9 cellular contexts compared by ENCODE assay signal in the genomic region with DNA sequence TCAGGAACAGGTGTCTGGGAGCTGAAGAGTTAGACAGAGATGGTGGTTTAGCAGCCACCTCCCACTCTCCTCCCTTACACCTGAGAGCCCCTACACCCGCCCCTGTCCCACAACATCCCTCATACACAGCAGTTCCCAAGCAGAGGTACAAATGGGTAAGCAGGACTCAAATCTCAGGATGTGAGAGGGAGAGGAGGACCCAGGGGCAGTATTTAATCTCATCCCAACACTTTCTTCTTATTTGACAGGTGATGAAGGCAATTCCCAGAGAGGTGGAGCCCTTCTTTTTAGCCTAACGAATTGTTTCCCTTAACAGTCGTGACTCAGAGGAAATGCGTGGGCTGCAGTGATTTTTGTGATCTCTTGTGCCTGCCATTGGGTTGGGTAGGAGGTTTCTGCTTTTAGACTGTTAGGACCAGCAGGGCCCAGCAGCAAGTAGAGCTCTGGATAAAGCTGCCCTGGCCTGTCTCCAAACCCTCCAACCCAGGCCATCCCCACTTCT.
DNase-seq lines count a peak whose midpoint lies in the region; ATAC-seq, FAIRE-seq and TF ChIP-seq lines count a peak whose summit lies in the region.
"Had no signal": no experiment of that assay in that cellular context is flagged by ENCODE, and none has a peak within 500 bp of the region (broad histone marks: within the 10 kb centered on the region; RNA-seq: fewer than 3 reads in every experiment).

No MANE protein-coding gene starts in this region.

- no peak for TF ChIP-seq CTCF in bronchial epithelial cell (IDR thresholded peaks at IDR 0.05; ENCODE audit: insufficient read depth, low read length, severe bottlenecking)

- H3K4me2 ChIP-seq in Karpas-422 (ENCODE audit: low read depth, low read length, poor library complexity, severe bottlenecking): no peak overlapping the region

- 0 out of 2 replicates have a peak, but pooled peaks cover 3% of the 10 kb centered on the region for H3K4me1 ChIP-seq in Karpas-422 (ENCODE audit: low read length)

- no peak for TF ChIP-seq POLR2A in GM12892 (IDR thresholded peaks at IDR 0.05; ENCODE audit: low read depth, low read length)

- H2AFZ ChIP-seq in Karpas-422 (ENCODE audit: low read length): no peak overlapping the region

- no peaks in the 10 kb centered on the region for H3K9me3 ChIP-seq in Karpas-422 (ENCODE audit: low read length)

- FAIRE-seq in GM12892 (lab: Jason Lieb, UNC) (peak; percentile 78), bronchial epithelial cell (lab: Jason Lieb, UNC) (no peak)
- FAIRE-seq: D721Med had no signal

- no peaks in the 10 kb centered on the region for H3K79me2 ChIP-seq in Karpas-422 (ENCODE audit: low read length)

- no peak for ATAC-seq in GM21381 (IDR thresholded peaks at IDR 0.05; ENCODE audit: unreplicated experiment)

- DNase-seq in GM12892 (ENCODE audit: insufficient read length) (no peak), RKO (ENCODE audit: low spot score) (peak; percentile 40), bronchial epithelial cell (ENCODE audit: low read depth) (peak; percentile 64), Karpas-422 (no peak), NCI-H2227 treated with DMSO at 0.1 percent for 48 hours (lab: John Stamatoyannopoulos, UW) (no peak), NCI-H1048 (lab: John Stamatoyannopoulos, UW) (no peak)
- DNase-seq in stimulated activated CD4-positive, alpha-beta T cell treated with anti-CD3 and anti-CD28 coated beads, Interleukin-2, amount 100 ng/mL, for 4 hours (ENCODE audit: low read depth): peak; percentile 63

- no peaks in the 10 kb centered on the region for H3K9me2 ChIP-seq in Karpas-422 (replicated peaks; ENCODE audit: insufficient read depth, low read length)

- H3K36me3 ChIP-seq in bronchial epithelial cell (ENCODE audit: control insufficient read depth, insufficient read depth, low read length): no peaks in the 10 kb centered on the region
- no peaks in the 10 kb centered on the region for H3K36me3 ChIP-seq in Karpas-422 (ENCODE audit: insufficient read depth, low read length)

- no peaks in the 10 kb centered on the region for H3K27me3 ChIP-seq in bronchial epithelial cell (ENCODE audit: control insufficient read depth, insufficient read depth, low read length)
- no peaks in the 10 kb centered on the region for H3K27me3 ChIP-seq in Karpas-422 (ENCODE audit: low read length)

- H3K9ac ChIP-seq in Karpas-422 (ENCODE audit: low read length): no peak overlapping the region

- no peaks in the 10 kb centered on the region for H4K20me1 ChIP-seq in Karpas-422 (ENCODE audit: insufficient read depth, low read depth, low read length)

- H3K4me3 ChIP-seq in bronchial epithelial cell (ENCODE audit: low read depth, low read length): no peak overlapping the region
- no peak overlapping the region for H3K4me3 ChIP-seq in Karpas-422 (ENCODE audit: low read length)

- H3K27ac ChIP-seq in Karpas-422 (ENCODE audit: low read length): no peak overlapping the region

Comparison
In these comparisons a context has a peak if more than half of its experiments do, and no peak if none do; other contexts are left out.
1. DNase-seq: peak in RKO (single experiment), bronchial epithelial cell (single experiment) and stimulated activated CD4-positive, alpha-beta T cell treated with anti-CD3 and anti-CD28 coated beads, Interleukin-2, amount 100 ng/mL, for 4 hours (single experiment); none in GM12892 (single experiment), Karpas-422 (single experiment), NCI-H2227 treated with DMSO at 0.1 percent for 48 hours (single experiment) and NCI-H1048 (single experiment).